Comparison of ENCODE assay signal across 9 cellular contexts in the genomic region with DNA sequence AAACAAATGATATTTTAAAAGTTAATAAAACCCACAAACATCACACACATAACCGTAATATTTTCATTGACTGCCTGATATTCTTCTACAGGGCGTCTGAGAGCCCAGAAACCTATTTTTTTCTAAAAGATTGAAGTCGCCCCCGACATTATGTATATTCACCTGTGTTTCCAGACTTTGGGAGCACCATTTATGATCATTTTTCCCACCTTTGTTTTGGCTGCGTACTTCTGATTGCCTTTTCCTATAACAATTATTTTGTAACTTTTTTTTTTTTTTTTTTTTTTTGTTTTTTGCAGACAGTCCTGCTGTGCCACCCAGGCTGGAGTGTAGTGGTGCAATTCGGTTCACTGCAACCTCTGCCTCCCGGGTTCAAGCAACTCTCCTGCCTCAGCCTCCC. TPM values are rescaled to one million over a fixed set of nuclear protein-coding genes. Genes with fewer than 3 reads are reported as not detected.
A peak's percentile ranks its signal among the peaks of the same experiment; 100 is the strongest.
DNase-seq lines count a peak whose midpoint lies in the region; ATAC-seq and TF ChIP-seq lines count a peak whose summit lies in the region.
"Had no signal": no experiment of that assay in that cellular context is flagged by ENCODE, and none has a peak within 500 bp of the region (broad histone marks: within the 10 kb centered on the region; RNA-seq: fewer than 3 reads in every experiment).

No MANE protein-coding gene starts in this region.

- no peak overlapping the region for H3K27ac Mint-ChIP-seq in progenitor cell of endocrine pancreas

- H3K9me3 ChIP-seq in DOHH2 (ENCODE audit: control insufficient read depth, insufficient read depth, low read length) (no peaks in the 10 kb centered on the region), PC-3 (ENCODE audit: low read length) (no peaks in the 10 kb centered on the region)

- intact Hi-C loops in PC-3 (cut with micrococcal nuclease): loop anchor here (2.0 to 5.0 kb wide), 3 partner anchors 63 to 1980 kb away; a partner anchor contains a TSS

- peaks cover 3% of the 10 kb centered on the region for H3K36me3 Mint-ChIP-seq in progenitor cell of endocrine pancreas (ENCODE audit: insufficient read depth)

- peak overlapping the region; percentile 96 for H3K4me3 ChIP-seq in DOHH2 (ENCODE audit: low read length)
- peak overlapping the region; percentile 80 for H3K4me3 ChIP-seq in PC-3 (ENCODE audit: low read length)
- H3K4me3 ChIP-seq in epithelial cell of proximal tubule (ENCODE audit: low read depth, low read length): peak overlapping the region; percentile 85

- H4K20me1 ChIP-seq in DOHH2 (ENCODE audit: control insufficient read depth, insufficient read depth, low read depth, low read length) (0 out of 2 replicates have a peak, but pooled peaks cover 5% of the 10 kb centered on the region), PC-3 (ENCODE audit: low read length) (peaks cover 21% of the 10 kb centered on the region)

- H3K27ac ChIP-seq in DOHH2 (ENCODE audit: low read depth, low read length) (peak overlapping the region; percentile 68), PC-3 (ENCODE audit: low read length) (no peak overlapping the region)

- H3K4me1 ChIP-seq in DOHH2 (ENCODE audit: control insufficient read depth, low read length): peaks cover 31% of the 10 kb centered on the region
- H3K4me1 ChIP-seq in PC-3 (ENCODE audit: insufficient read depth, low read length): peaks cover 24% of the 10 kb centered on the region

- peaks cover 15% of the 10 kb centered on the region for H3K4me1 Mint-ChIP-seq in progenitor cell of endocrine pancreas (ENCODE audit: low read depth)

- ATAC-seq in PC-3: no peak
- ATAC-seq in HG03520 (IDR thresholded peaks at IDR 0.05; ENCODE audit: unreplicated experiment): no peak

- BruUV-seq in PC-3 (replicated peaks; lab: Mats Ljungman, UMichigan): no TSS peak

- H3K9me3 Mint-ChIP-seq in progenitor cell of endocrine pancreas (ENCODE audit: low read depth): no peaks in the 10 kb centered on the region

- H3F3A ChIP-seq in DOHH2 (ENCODE audit: control insufficient read depth, insufficient read depth) (no peaks in the 10 kb centered on the region; the same call in 1 of the 2 replicates), PC-3 (ENCODE audit: low read length, unreplicated experiment) (no peaks in the 10 kb centered on the region)

- POLR2A ChIA-PET in PC-3 (lab: Charles Lee; ENCODE audit: unreplicated experiment): no interaction called here

- H3K9me2 ChIP-seq in DOHH2 (replicated peaks; ENCODE audit: control insufficient read depth, low read length) (no peaks in the 10 kb centered on the region), PC-3 (replicated peaks; ENCODE audit: low read length) (no peaks in the 10 kb centered on the region)

- H3K9ac ChIP-seq in PC-3 (ENCODE audit: low read length): peak overlapping the region; percentile 84

- H3K36me3 ChIP-seq in DOHH2 (ENCODE audit: control insufficient read depth, low read length) (peaks cover 15% of the 10 kb centered on the region), PC-3 (ENCODE audit: low read depth, low read length) (no peaks in the 10 kb centered on the region; the same call in 1 of the 2 replicates)

- CTCF ChIA-PET in PC-3 (lab: Charles Lee): no interaction called here

- H3K4me2 ChIP-seq in DOHH2 (ENCODE audit: low read length) (peak overlapping the region; percentile 96), PC-3 (ENCODE audit: low read length) (peak overlapping the region; percentile 90)

- H3K4me3 Mint-ChIP-seq in progenitor cell of endocrine pancreas (ENCODE audit: low read depth): peak overlapping the region; percentile 87

- DNase-seq in PC-3: no peak
- DNase-seq in epithelial cell of proximal tubule (ENCODE audit: low read depth): no peak
- DNase-seq in progenitor cell of endocrine pancreas (ENCODE audit: low spot score, unreplicated experiment): no peak
- no peak for DNase-seq in hepatic stellate cell (ENCODE audit: low spot score)
- DNase-seq in NCI-H2107 (lab: John Stamatoyannopoulos, UW): no peak
- no peak for DNase-seq in NCI-H446 (lab: John Stamatoyannopoulos, UW)

- H2AFZ ChIP-seq in PC-3 (ENCODE audit: low read length): peak overlapping the region; percentile 94

- TF ChIP-seq CTCF in DOHH2 (IDR thresholded peaks at IDR 0.05; ENCODE audit: low read depth, low read length, poor library complexity, severe bottlenecking) (no peak), PC-3 (conservative IDR thresholded peaks at IDR 0.05; ENCODE audit: low read depth, low read length) (no peak), epithelial cell of proximal tubule (conservative IDR thresholded peaks at IDR 0.05; ENCODE audit: low read depth, low read length) (no peak), progenitor cell of endocrine pancreas (IDR thresholded peaks at IDR 0.05; ENCODE audit: unreplicated experiment) (no peak)

- H3K79me2 ChIP-seq in DOHH2 (ENCODE audit: control insufficient read depth, low read length) (peaks cover 47% of the 10 kb centered on the region), PC-3 (ENCODE audit: low read length) (peaks cover 49% of the 10 kb centered on the region)

- H3K27me3 ChIP-seq in DOHH2 (ENCODE audit: control insufficient read depth, low read length): no peaks in the 10 kb centered on the region
- H3K27me3 ChIP-seq in PC-3 (ENCODE audit: low read length): no peaks in the 10 kb centered on the region

- H3K27me3 Mint-ChIP-seq in progenitor cell of endocrine pancreas: no peaks in the 10 kb centered on the region

RNA-seq across cellular contexts. Expression of a gene that starts 0.8 kb away (rescaled TPM):
- total RNA-seq in PC-3 (2014; rRNA removed) (62.2 and 62.9 TPM in 2 replicates), epithelial cell of proximal tubule (32.0 and 34.8 TPM in 2 replicates), progenitor cell of endocrine pancreas (29.3 and 31.6 TPM in 2 replicates)

RNA-seq across cellular contexts. Expression of a gene that starts 36.1 kb away (rescaled TPM):
- not detected in 2 replicates for total RNA-seq in PC-3 (2014; rRNA removed)
- 0.51 TPM in 1 of 2 replicates, not detected in the other for total RNA-seq in epithelial cell of proximal tubule
- total RNA-seq in progenitor cell of endocrine pancreas: 1.5 and 1.7 TPM in 2 replicates
- total RNA-seq: M059J had no signal
